Comparison of ENCODE assay signal across 10 cellular contexts in the genomic region with DNA sequence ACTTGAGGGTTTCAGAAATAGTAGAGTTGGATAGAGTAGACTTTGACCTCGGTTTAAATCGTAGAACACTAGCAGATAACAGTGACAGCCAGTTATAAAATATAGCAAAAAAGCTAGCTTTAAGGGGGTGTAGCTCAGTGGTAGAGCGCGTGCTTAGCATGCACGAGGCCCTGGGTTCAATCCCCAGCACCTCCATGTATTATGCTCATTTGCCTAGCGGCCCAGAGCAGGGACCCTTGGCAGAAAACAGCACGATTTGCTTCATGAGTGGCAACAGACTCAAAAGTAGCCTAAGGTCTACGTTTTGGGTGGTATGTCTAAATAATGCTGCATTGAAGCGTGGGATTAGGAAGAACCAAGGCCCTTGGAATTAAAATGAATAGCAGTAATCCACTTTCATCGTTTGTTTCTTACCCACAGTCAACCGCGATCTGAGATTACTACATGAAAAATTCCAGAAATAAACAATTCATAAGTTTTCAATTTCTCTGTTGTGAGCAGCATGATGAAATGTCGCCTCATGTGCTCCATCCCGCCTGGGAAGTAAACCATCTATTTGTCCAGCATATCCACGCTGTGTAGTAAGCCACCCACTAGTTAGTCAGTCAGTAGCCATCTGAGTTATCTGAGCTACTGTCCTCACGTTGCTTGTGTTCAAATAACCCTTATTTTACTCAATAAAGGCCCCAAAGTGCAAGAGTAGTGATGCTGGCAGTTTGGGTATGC.
DNase-seq lines count a peak whose midpoint lies in the region; ATAC-seq and TF ChIP-seq lines count a peak whose summit lies in the region.
"Had no signal": no experiment of that assay in that cellular context is flagged by ENCODE, and none has a peak within 500 bp of the region (broad histone marks: within the 10 kb centered on the region; RNA-seq: fewer than 3 reads in every experiment).

No MANE protein-coding gene starts in this region.

- TF ChIP-seq CTCF in dorsolateral prefrontal cortex (IDR thresholded peaks at IDR 0.05 in 54 of 56, conservative IDR thresholded peaks at IDR 0.05 in 2 of 56; ENCODE audit: low read depth in 1 of 56, partially characterized antibody in 56 of 56): no peak

- no peaks in the 10 kb centered on the region for H3K36me3 Mint-ChIP-seq in activated T-helper 2 cell treated with anti-CD3 and anti-CD28 coated beads, Interferon-gamma antibody, Interleukin-2, Interleukin-4, amounts not matched to agents 10 μg/mL and 5 μg/mL and 100 μg/mL, durations not matched to agents 14 hours and 24 hours and 36 hours (ENCODE audit: low read depth)

- peaks cover 0 to 62% (median 30%) of the 10 kb centered on the region in 45 donors for H3K27me3 ChIP-seq in dorsolateral prefrontal cortex

- no peaks in the 10 kb centered on the region for H3K36me3 ChIP-seq in ES-I3 (ENCODE audit: insufficient read depth, low read length)

- ATAC-seq in HG02759 (IDR thresholded peaks at IDR 0.05; ENCODE audit: unreplicated experiment) (no peak), HG02852 (IDR thresholded peaks at IDR 0.05; ENCODE audit: unreplicated experiment) (no peak)

- H3K9ac ChIP-seq in ES-I3 (ENCODE audit: low read depth, low read length): peak overlapping the region; percentile 92

- peaks cover 36% of the 10 kb centered on the region for H3K27me3 Mint-ChIP-seq in activated T-helper 2 cell treated with anti-CD3 and anti-CD28 coated beads, Interferon-gamma antibody, Interleukin-2, Interleukin-4, amounts not matched to agents 10 μg/mL and 5 μg/mL and 100 μg/mL, durations not matched to agents 14 hours and 24 hours and 36 hours (ENCODE audit: low read depth)

- peaks cover 11% of the 10 kb centered on the region for H3K4me1 Mint-ChIP-seq in activated T-helper 2 cell treated with anti-CD3 and anti-CD28 coated beads, Interferon-gamma antibody, Interleukin-2, Interleukin-4, amounts not matched to agents 10 μg/mL and 5 μg/mL and 100 μg/mL, durations not matched to agents 14 hours and 24 hours and 36 hours (ENCODE audit: low read depth)

- peak overlapping the region; percentile 74 for H3K4me3 Mint-ChIP-seq in activated T-helper 2 cell treated with anti-CD3 and anti-CD28 coated beads, Interferon-gamma antibody, Interleukin-2, Interleukin-4, amounts not matched to agents 10 μg/mL and 5 μg/mL and 100 μg/mL, durations not matched to agents 14 hours and 24 hours and 36 hours (ENCODE audit: low read depth)

- H3K9me3 Mint-ChIP-seq in activated T-helper 2 cell treated with anti-CD3 and anti-CD28 coated beads, Interferon-gamma antibody, Interleukin-2, Interleukin-4, amounts not matched to agents 10 μg/mL and 5 μg/mL and 100 μg/mL, durations not matched to agents 14 hours and 24 hours and 36 hours: peaks cover 31% of the 10 kb centered on the region

- peak; percentile 31 for DNase-seq in Jurkat, Clone E6-1 (ENCODE audit: low read depth, low spot score)
- no peak for DNase-seq in activated T-helper 2 cell treated with anti-CD3 and anti-CD28 coated beads, Interferon-gamma antibody, Interleukin-2, Interleukin-4, amounts not matched to agents 10 μg/mL and 5 μg/mL and 100 μg/mL, durations not matched to agents 14 hours and 24 hours and 36 hours (ENCODE audit: low spot score)
- peak; percentile 84 for DNase-seq in kidney tubule cell (ENCODE audit: low spot score)
- DNase-seq in dorsolateral prefrontal cortex: no peak
- DNase-seq in SIG-M5 treated with dmso at 0.1 percent for 504 hours (lab: John Stamatoyannopoulos, UW; ENCODE audit: unreplicated experiment): no peak
- DNase-seq: activated naive CD4-positive, alpha-beta T cell treated with anti-CD3 and anti-CD28 coated beads, Interleukin-2, amount 10 ng/mL, durations not matched to agents 7 days and 5 days; kidney had no signal

- H3K27ac ChIP-seq in dorsolateral prefrontal cortex: no peak overlapping the region

- intact Hi-C loops in activated T-helper 2 cell treated with anti-CD3 and anti-CD28 coated beads, Interferon-gamma antibody, Interleukin-2, Interleukin-4, amounts not matched to agents 10 μg/mL and 5 μg/mL and 100 μg/mL, durations not matched to agents 14 hours and 24 hours and 36 hours (cut with micrococcal nuclease): no loop called here
- intact Hi-C loops in dorsolateral prefrontal cortex (cut with DNase I): no loop called here

- no peaks in the 10 kb centered on the region for H3K4me1 ChIP-seq in ES-I3 (ENCODE audit: insufficient read depth, low read length)

- H3K27ac Mint-ChIP-seq in activated T-helper 2 cell treated with anti-CD3 and anti-CD28 coated beads, Interferon-gamma antibody, Interleukin-2, Interleukin-4, amounts not matched to agents 10 μg/mL and 5 μg/mL and 100 μg/mL, durations not matched to agents 14 hours and 24 hours and 36 hours: no peak overlapping the region
- H3K27ac Mint-ChIP-seq: activated naive CD4-positive, alpha-beta T cell treated with anti-CD3 and anti-CD28 coated beads, Interleukin-2, amount 10 ng/mL, durations not matched to agents 7 days and 5 days had no signal

- no peak overlapping the region for H3K4me3 ChIP-seq in Jurkat, Clone E6-1 (ENCODE audit: low read length)
- no peak overlapping the region for H3K4me3 ChIP-seq in dorsolateral prefrontal cortex

- peaks cover 3% of the 10 kb centered on the region; the same call in 1 of the 2 replicates for H3K9me3 ChIP-seq in ES-I3 (ENCODE audit: control insufficient read depth, insufficient read depth, low read length)

Comparison
In these comparisons a context has a peak if more than half of its experiments do, and no peak if none do; other contexts are left out.
1. DNase-seq: peak in Jurkat, Clone E6-1 (single experiment) and kidney tubule cell (single experiment); none in activated T-helper 2 cell treated with anti-CD3 and anti-CD28 coated beads, Interferon-gamma antibody, Interleukin-2, Interleukin-4, amounts not matched to agents 10 μg/mL and 5 μg/mL and 100 μg/mL, durations not matched to agents 14 hours and 24 hours and 36 hours (single experiment), dorsolateral prefrontal cortex (0 of 10) and SIG-M5 treated with dmso at 0.1 percent for 504 hours (single experiment).